Comparison of ENCODE assay signal across 9 cellular contexts in the genomic region with DNA sequence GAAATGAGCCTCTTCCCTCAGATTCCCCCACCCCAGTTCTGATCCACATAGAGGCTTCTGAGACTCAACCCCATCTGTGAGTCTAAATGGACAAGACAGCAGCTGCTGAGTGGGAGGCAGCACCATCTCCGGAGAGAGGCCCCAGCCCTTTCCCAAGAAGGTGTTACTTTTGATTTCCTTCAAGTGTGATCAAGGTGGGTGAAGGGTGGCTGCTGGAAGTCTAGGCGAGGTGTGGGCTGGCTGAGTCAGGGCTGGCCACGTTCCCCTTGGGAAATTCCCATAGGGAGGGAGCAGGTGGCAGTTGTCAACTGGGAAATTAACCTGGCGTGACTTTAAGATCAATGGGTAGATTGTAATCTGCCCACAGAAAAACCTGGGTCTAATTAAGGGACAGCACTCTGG.
DNase-seq lines count a peak whose midpoint lies in the region; ATAC-seq and TF ChIP-seq lines count a peak whose summit lies in the region.
"Had no signal": no experiment of that assay in that cellular context is flagged by ENCODE, and none has a peak within 500 bp of the region (broad histone marks: within the 10 kb centered on the region; RNA-seq: fewer than 3 reads in every experiment).

No MANE protein-coding gene starts in this region.

- no peaks in the 10 kb centered on the region for H3K27me3 Mint-ChIP-seq in activated naive CD8-positive, alpha-beta T cell treated with anti-CD3 and anti-CD28 coated beads, Interleukin-2, amount 10 ng/mL, durations not matched to agents 7 days and 5 days

- intact Hi-C loops in OCI-LY7 (cut with micrococcal nuclease; ENCODE audit: unreplicated experiment) (no loop called here), colonic mucosa (cut with DNase I) (no loop called here)

- no peak for TF ChIP-seq CTCF in GM20000 (IDR thresholded peaks at IDR 0.05; ENCODE audit: extremely low read depth, missing control alignments)
- no peak for TF ChIP-seq CTCF in OCI-LY7 (conservative IDR thresholded peaks at IDR 0.05; ENCODE audit: low read length)
- no peak for TF ChIP-seq CTCF in colonic mucosa (IDR thresholded peaks at IDR 0.05)

- no peak overlapping the region for H3K4me3 ChIP-seq in OCI-LY7 (ENCODE audit: low read depth, low read length, poor library complexity, severe bottlenecking)
- no peak overlapping the region for H3K4me3 ChIP-seq in colonic mucosa
- H3K4me3 ChIP-seq: testis had no signal

- H3K27ac ChIP-seq in OCI-LY7 (ENCODE audit: low read depth, low read length, poor library complexity, severe bottlenecking) (no peak overlapping the region), colonic mucosa (no peak overlapping the region)
- H3K27ac ChIP-seq: testis had no signal

- H3K36me3 Mint-ChIP-seq in activated naive CD8-positive, alpha-beta T cell treated with anti-CD3 and anti-CD28 coated beads, Interleukin-2, amount 10 ng/mL, durations not matched to agents 7 days and 5 days, result peaks cover 6% of the 10 kb centered on the region

- H3K4me1 ChIP-seq in OCI-LY7 (ENCODE audit: insufficient read depth, low read length, poor library complexity, severe bottlenecking) (peaks cover 32% of the 10 kb centered on the region), colonic mucosa (no peaks in the 10 kb centered on the region)
- H3K4me1 ChIP-seq: testis had no signal

- H3K9me3 Mint-ChIP-seq in activated naive CD8-positive, alpha-beta T cell treated with anti-CD3 and anti-CD28 coated beads, Interleukin-2, amount 10 ng/mL, durations not matched to agents 7 days and 5 days, result peaks cover 3% of the 10 kb centered on the region

- CTCF ChIA-PET in OCI-LY7 (lab: Charles Lee; ENCODE audit: unreplicated experiment), result interaction anchor here (1.3 kb wide), 1 partner anchor 15 kb away, joined by 3 read pairs; no protein-coding TSS in a partner anchor

- peak overlapping the region; percentile 57 for H3K4me2 ChIP-seq in OCI-LY7 (ENCODE audit: low read length)

- POLR2A ChIA-PET in OCI-LY7 (lab: Charles Lee), result interaction anchor here (0.7 to 1.3 kb wide), 6 partner anchors 9 to 71 kb away, joined by 3 to 4 read pairs (median 3); no protein-coding TSS in a partner anchor
- POLR2A ChIA-PET in activated naive CD8-positive, alpha-beta T cell treated with anti-CD3 and anti-CD28 coated beads, Interleukin-2, amount 10 ng/mL, durations not matched to agents 7 days and 5 days (lab: Charles Lee), result interaction anchor here (1.0 to 1.3 kb wide), 2 partner anchors 10 to 33 kb away, joined by 3 to 4 read pairs; no protein-coding TSS in a partner anchor

- peaks cover 29% of the 10 kb centered on the region for H3K4me1 Mint-ChIP-seq in activated naive CD8-positive, alpha-beta T cell treated with anti-CD3 and anti-CD28 coated beads, Interleukin-2, amount 10 ng/mL, durations not matched to agents 7 days and 5 days

- H3K9ac ChIP-seq in colonic mucosa (ENCODE audit: low read depth in 2 of 2, low read length in 2 of 2), result no peak overlapping the region

- H3K27me3 ChIP-seq in colonic mucosa, result no peaks in the 10 kb centered on the region
- H3K27me3 ChIP-seq: testis had no signal

- H3K9me3 ChIP-seq in OCI-LY7 (ENCODE audit: low read length) (no peaks in the 10 kb centered on the region), colonic mucosa (no peaks in the 10 kb centered on the region)
- H3K9me3 ChIP-seq: testis had no signal

- H2AFZ ChIP-seq in OCI-LY7 (ENCODE audit: low read length), result peak overlapping the region; percentile 49; the same call in 1 of the 2 replicates

- H3K4me3 Mint-ChIP-seq in activated naive CD8-positive, alpha-beta T cell treated with anti-CD3 and anti-CD28 coated beads, Interleukin-2, amount 10 ng/mL, durations not matched to agents 7 days and 5 days, result peak overlapping the region; percentile 27

- H3K9me2 ChIP-seq in OCI-LY7 (ENCODE audit: insufficient read depth, low read length), result no peaks in the 10 kb centered on the region

- H4K20me1 ChIP-seq in OCI-LY7 (ENCODE audit: insufficient read depth, low read length), result no peaks in the 10 kb centered on the region

- peak; percentile 73 for ATAC-seq in activated naive CD8-positive, alpha-beta T cell treated with anti-CD3 and anti-CD28 coated beads, Interleukin-2, amount 10 ng/mL, durations not matched to agents 7 days and 5 days (ENCODE audit: low read depth)
- ATAC-seq in GM18502 (IDR thresholded peaks at IDR 0.05; ENCODE audit: poor library complexity, unreplicated experiment), result no peak

- BruUV-seq in OCI-LY7 (replicated peaks; lab: Mats Ljungman, UMichigan), result no TSS peak

- H3K79me2 ChIP-seq in OCI-LY7 (ENCODE audit: insufficient read depth, low read depth, low read length), result no peaks in the 10 kb centered on the region

- DNase-seq in GM20000 (ENCODE audit: low spot score), result peak; percentile 47
- no peak for DNase-seq in OCI-LY7 (ENCODE audit: low spot score)
- DNase-seq in activated naive CD8-positive, alpha-beta T cell treated with anti-CD3 and anti-CD28 coated beads, Interleukin-2, amount 10 ng/mL, durations not matched to agents 7 days and 5 days, result peak; percentile 35
- peak; percentile 13 for DNase-seq in stimulated activated CD8-positive, alpha-beta memory T cell treated with anti-CD3 and anti-CD28 coated beads, Interleukin-15, amount 100 ng/mL, for 24 hours (ENCODE audit: low read depth)
- DNase-seq in GOT3 (lab: John Stamatoyannopoulos, UW), result no peak
- DNase-seq in colonic mucosa, result no peak
- no peak for DNase-seq in islet precursor cell
- DNase-seq: testis had no signal

- H3K36me3 ChIP-seq in OCI-LY7 (ENCODE audit: insufficient read depth, low read length), result no peaks in the 10 kb centered on the region
- H3K36me3 ChIP-seq in colonic mucosa, result no peaks in the 10 kb centered on the region

- H3K27ac Mint-ChIP-seq in activated naive CD8-positive, alpha-beta T cell treated with anti-CD3 and anti-CD28 coated beads, Interleukin-2, amount 10 ng/mL, durations not matched to agents 7 days and 5 days, result peak overlapping the region; percentile 42

Comparison
In these comparisons a context has a peak if more than half of its experiments do, and no peak if none do; other contexts are left out.
1. DNase-seq: peak in GM20000 (single experiment), activated naive CD8-positive, alpha-beta T cell treated with anti-CD3 and anti-CD28 coated beads, Interleukin-2, amount 10 ng/mL, durations not matched to agents 7 days and 5 days (single experiment) and stimulated activated CD8-positive, alpha-beta memory T cell treated with anti-CD3 and anti-CD28 coated beads, Interleukin-15, amount 100 ng/mL, for 24 hours (single experiment); none in OCI-LY7 (single experiment), GOT3 (single experiment), colonic mucosa (single experiment) and islet precursor cell (single experiment).